Comparison of ENCODE assay signal across 2 cellular contexts in genomic region chr17:38322897-38323296, GRCh38.
TF ChIP-seq lines count a peak whose summit lies in the region.

No MANE protein-coding gene starts in this region.

TF ChIP-seq in GM23338, 12 proteins besides CTCF, POLR2A, EP300 and RAD21:
- TF ChIP-seq, protein P1, sequence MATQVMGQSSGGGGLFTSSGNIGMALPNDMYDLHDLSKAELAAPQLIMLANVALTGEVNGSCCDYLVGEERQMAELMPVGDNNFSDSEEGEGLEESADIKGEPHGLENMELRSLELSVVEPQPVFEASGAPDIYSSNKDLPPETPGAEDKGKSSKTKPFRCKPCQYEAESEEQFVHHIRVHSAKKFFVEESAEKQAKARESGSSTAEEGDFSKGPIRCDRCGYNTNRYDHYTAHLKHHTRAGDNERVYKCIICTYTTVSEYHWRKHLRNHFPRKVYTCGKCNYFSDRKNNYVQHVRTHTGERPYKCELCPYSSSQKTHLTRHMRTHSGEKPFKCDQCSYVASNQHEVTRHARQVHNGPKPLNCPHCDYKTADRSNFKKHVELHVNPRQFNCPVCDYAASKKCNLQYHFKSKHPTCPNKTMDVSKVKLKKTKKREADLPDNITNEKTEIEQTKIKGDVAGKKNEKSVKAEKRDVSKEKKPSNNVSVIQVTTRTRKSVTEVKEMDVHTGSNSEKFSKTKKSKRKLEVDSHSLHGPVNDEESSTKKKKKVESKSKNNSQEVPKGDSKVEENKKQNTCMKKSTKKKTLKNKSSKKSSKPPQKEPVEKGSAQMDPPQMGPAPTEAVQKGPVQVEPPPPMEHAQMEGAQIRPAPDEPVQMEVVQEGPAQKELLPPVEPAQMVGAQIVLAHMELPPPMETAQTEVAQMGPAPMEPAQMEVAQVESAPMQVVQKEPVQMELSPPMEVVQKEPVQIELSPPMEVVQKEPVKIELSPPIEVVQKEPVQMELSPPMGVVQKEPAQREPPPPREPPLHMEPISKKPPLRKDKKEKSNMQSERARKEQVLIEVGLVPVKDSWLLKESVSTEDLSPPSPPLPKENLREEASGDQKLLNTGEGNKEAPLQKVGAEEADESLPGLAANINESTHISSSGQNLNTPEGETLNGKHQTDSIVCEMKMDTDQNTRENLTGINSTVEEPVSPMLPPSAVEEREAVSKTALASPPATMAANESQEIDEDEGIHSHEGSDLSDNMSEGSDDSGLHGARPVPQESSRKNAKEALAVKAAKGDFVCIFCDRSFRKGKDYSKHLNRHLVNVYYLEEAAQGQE (IDR thresholded peaks at IDR 0.05; ENCODE audit: unreplicated experiment): no peak
- TF ChIP-seq EZH2phosphoT487 (IDR thresholded peaks at IDR 0.05; ENCODE audit: unreplicated experiment): no peak
- TF ChIP-seq JUNB (IDR thresholded peaks at IDR 0.05; ENCODE audit: unreplicated experiment): no peak
- no peak for TF ChIP-seq STAT1 (IDR thresholded peaks at IDR 0.05; ENCODE audit: unreplicated experiment)
- TF ChIP-seq, protein P2, sequence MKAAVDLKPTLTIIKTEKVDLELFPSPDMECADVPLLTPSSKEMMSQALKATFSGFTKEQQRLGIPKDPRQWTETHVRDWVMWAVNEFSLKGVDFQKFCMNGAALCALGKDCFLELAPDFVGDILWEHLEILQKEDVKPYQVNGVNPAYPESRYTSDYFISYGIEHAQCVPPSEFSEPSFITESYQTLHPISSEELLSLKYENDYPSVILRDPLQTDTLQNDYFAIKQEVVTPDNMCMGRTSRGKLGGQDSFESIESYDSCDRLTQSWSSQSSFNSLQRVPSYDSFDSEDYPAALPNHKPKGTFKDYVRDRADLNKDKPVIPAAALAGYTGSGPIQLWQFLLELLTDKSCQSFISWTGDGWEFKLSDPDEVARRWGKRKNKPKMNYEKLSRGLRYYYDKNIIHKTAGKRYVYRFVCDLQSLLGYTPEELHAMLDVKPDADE (IDR thresholded peaks at IDR 0.05): no peak
- no peak for TF ChIP-seq ZNF331 (CRISPR knock-in tag; IDR thresholded peaks at IDR 0.05; ENCODE audit: low read depth)
- TF ChIP-seq EZH2 (IDR thresholded peaks at IDR 0.05; ENCODE audit: low read depth, unreplicated experiment): no peak
- TF ChIP-seq, protein P3, sequence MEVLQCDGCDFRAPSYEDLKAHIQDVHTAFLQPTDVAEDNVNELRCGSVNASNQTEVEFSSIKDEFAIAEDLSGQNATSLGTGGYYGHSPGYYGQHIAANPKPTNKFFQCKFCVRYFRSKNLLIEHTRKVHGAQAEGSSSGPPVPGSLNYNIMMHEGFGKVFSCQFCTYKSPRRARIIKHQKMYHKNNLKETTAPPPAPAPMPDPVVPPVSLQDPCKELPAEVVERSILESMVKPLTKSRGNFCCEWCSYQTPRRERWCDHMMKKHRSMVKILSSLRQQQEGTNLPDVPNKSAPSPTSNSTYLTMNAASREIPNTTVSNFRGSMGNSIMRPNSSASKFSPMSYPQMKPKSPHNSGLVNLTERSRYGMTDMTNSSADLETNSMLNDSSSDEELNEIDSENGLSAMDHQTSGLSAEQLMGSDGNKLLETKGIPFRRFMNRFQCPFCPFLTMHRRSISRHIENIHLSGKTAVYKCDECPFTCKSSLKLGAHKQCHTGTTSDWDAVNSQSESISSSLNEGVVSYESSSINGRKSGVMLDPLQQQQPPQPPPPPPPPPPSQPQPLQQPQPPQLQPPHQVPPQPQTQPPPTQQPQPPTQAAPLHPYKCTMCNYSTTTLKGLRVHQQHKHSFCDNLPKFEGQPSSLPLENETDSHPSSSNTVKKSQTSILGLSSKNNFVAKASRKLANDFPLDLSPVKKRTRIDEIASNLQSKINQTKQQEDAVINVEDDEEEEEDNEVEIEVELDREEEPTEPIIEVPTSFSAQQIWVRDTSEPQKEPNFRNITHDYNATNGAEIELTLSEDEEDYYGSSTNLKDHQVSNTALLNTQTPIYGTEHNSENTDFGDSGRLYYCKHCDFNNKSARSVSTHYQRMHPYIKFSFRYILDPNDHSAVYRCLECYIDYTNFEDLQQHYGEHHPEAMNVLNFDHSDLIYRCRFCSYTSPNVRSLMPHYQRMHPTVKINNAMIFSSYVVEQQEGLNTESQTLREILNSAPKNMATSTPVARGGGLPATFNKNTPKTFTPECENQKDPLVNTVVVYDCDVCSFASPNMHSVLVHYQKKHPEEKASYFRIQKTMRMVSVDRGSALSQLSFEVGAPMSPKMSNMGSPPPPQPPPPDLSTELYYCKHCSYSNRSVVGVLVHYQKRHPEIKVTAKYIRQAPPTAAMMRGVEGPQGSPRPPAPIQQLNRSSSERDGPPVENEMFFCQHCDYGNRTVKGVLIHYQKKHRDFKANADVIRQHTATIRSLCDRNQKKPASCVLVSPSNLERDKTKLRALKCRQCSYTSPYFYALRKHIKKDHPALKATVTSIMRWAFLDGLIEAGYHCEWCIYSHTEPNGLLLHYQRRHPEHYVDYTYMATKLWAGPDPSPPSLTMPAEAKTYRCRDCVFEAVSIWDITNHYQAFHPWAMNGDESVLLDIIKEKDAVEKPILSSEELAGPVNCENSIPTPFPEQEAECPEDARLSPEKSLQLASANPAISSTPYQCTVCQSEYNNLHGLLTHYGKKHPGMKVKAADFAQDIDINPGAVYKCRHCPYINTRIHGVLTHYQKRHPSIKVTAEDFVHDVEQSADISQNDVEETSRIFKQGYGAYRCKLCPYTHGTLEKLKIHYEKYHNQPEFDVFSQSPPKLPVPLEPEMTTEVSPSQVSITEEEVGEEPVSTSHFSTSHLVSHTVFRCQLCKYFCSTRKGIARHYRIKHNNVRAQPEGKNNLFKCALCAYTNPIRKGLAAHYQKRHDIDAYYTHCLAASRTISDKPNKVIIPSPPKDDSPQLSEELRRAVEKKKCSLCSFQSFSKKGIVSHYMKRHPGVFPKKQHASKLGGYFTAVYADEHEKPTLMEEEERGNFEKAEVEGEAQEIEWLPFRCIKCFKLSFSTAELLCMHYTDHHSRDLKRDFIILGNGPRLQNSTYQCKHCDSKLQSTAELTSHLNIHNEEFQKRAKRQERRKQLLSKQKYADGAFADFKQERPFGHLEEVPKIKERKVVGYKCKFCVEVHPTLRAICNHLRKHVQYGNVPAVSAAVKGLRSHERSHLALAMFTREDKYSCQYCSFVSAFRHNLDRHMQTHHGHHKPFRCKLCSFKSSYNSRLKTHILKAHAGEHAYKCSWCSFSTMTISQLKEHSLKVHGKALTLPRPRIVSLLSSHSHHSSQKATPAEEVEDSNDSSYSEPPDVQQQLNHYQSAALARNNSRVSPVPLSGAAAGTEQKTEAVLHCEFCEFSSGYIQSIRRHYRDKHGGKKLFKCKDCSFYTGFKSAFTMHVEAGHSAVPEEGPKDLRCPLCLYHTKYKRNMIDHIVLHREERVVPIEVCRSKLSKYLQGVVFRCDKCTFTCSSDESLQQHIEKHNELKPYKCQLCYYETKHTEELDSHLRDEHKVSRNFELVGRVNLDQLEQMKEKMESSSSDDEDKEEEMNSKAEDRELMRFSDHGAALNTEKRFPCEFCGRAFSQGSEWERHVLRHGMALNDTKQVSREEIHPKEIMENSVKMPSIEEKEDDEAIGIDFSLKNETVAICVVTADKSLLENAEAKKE (CRISPR knock-in tag; IDR thresholded peaks at IDR 0.05): no peak
- no peak for TF ChIP-seq CREB1 (CRISPR knock-in tag; IDR thresholded peaks at IDR 0.05; ENCODE audit: low read depth)
- TF ChIP-seq ZNF114 (CRISPR knock-in tag; IDR thresholded peaks at IDR 0.05): no peak
- no peak for TF ChIP-seq POLR2AphosphoS5 (IDR thresholded peaks at IDR 0.05; ENCODE audit: low read depth)
- TF ChIP-seq NANOG (IDR thresholded peaks at IDR 0.05; ENCODE audit: borderline replicate concordance): no peak

TF ChIP-seq in endothelial cell of umbilical vein, 7 proteins besides CTCF, POLR2A, EP300 and RAD21:
- TF ChIP-seq GATA2 (IDR thresholded peaks at IDR 0.05; ENCODE audit: insufficient read depth, insufficient read length, low read depth, low read length) (no peak), FOS (IDR thresholded peaks at IDR 0.05; ENCODE audit: borderline replicate concordance, insufficient read depth, low read length) (peak; percentile 6)
